In genomic region chr15:58875343-58875742, GRCh38 we compare ENCODE assay signal across 25 cellular contexts.
"Had no signal": no experiment of that assay in that cellular context is flagged by ENCODE, and none has a peak within 500 bp of the region (broad histone marks: within the 10 kb centered on the region; RNA-seq: fewer than 3 reads in every experiment).

No MANE protein-coding gene starts in this region.

- H3K4me1 ChIP-seq: body of pancreas, esophagus muscularis mucosa, prostate gland, upper lobe of left lung had no signal

- H3K4me3 Mint-ChIP-seq: activated CD4-positive, alpha-beta T cell treated with anti-CD3 and anti-CD28 coated beads, Interleukin-2, amount 10 ng/mL, durations not matched to agents 7 days and 5 days; activated CD8-positive, alpha-beta memory T cell treated with anti-CD3 and anti-CD28 coated beads, Interleukin-2, amount 10 ng/mL, durations not matched to agents 7 days and 5 days; activated CD8-positive, alpha-beta T cell treated with anti-CD3 and anti-CD28 coated beads for 36 hours; activated naive CD4-positive, alpha-beta T cell treated with anti-CD3 and anti-CD28 coated beads, Interleukin-2, amount 50 U/mL, for 24 hours; activated T-helper 1 cell treated with anti-CD3 and anti-CD28 coated beads, Interleukin-12 subunit alpha, Interleukin-12 subunit beta, Interleukin-2, Interleukin-4 antibody, amounts not matched to agents 30 ng/mL and 10 ng/mL and 1 ng/mL, durations not matched to agents 14 hours and 24 hours and 36 hours; memory B cell; nephron had no signal

- H3K9me3 ChIP-seq: body of pancreas, esophagus muscularis mucosa, neutrophil, ovary, prostate gland, thoracic aorta, upper lobe of left lung had no signal

- H3K27ac Mint-ChIP-seq: activated CD4-positive, alpha-beta T cell treated with anti-CD3 and anti-CD28 coated beads, Interleukin-2, amount 10 ng/mL, durations not matched to agents 7 days and 5 days; activated CD8-positive, alpha-beta memory T cell treated with anti-CD3 and anti-CD28 coated beads, Interleukin-2, amount 10 ng/mL, durations not matched to agents 7 days and 5 days; activated CD8-positive, alpha-beta T cell treated with anti-CD3 and anti-CD28 coated beads for 36 hours; activated naive CD4-positive, alpha-beta T cell treated with anti-CD3 and anti-CD28 coated beads, Interleukin-2, amount 50 U/mL, for 24 hours; activated T-helper 1 cell treated with anti-CD3 and anti-CD28 coated beads, Interleukin-12 subunit alpha, Interleukin-12 subunit beta, Interleukin-2, Interleukin-4 antibody, amounts not matched to agents 30 ng/mL and 10 ng/mL and 1 ng/mL, durations not matched to agents 14 hours and 24 hours and 36 hours; nephron had no signal

- FAIRE-seq: frontal cortex had no signal

- H3K27me3 ChIP-seq: body of pancreas, esophagus muscularis mucosa, neutrophil, ovary, upper lobe of left lung had no signal

- H3K27ac ChIP-seq: body of pancreas, esophagus muscularis mucosa, neutrophil, ovary, prostate gland, thoracic aorta, upper lobe of left lung had no signal

- H3K36me3 ChIP-seq: ovary had no signal

- ATAC-seq: activated CD8-positive, alpha-beta memory T cell treated with anti-CD3 and anti-CD28 coated beads, Interleukin-2, amount 10 ng/mL, durations not matched to agents 7 days and 5 days; activated CD8-positive, alpha-beta T cell treated with anti-CD3 and anti-CD28 coated beads for 36 hours; body of pancreas; left cardiac atrium had no signal

- DNase-seq: activated CD4-positive, alpha-beta T cell treated with anti-CD3 and anti-CD28 coated beads, Interleukin-2, amount 10 ng/mL, durations not matched to agents 7 days and 5 days; activated CD8-positive, alpha-beta memory T cell treated with anti-CD3 and anti-CD28 coated beads, Interleukin-2, amount 10 ng/mL, durations not matched to agents 7 days and 5 days; activated CD8-positive, alpha-beta T cell treated with anti-CD3 and anti-CD28 coated beads for 36 hours; activated gamma-delta T cell; activated T-cell treated with anti-CD3 and anti-CD28 coated beads for 4 hours; anterior cingulate cortex; body of pancreas; caudate nucleus; effector memory CD4-positive, alpha-beta T cell; glutamatergic neuron; hippocampal formation; left cardiac atrium; ovary; stimulated activated CD4-positive, alpha-beta T cell treated with anti-CD3 and anti-CD28 coated beads, Interleukin-4, amount 100 ng/mL, for 24 hours; stimulated activated naive CD4-positive, alpha-beta T cell treated with Interleukin-2 at 50 U/mL for 16 hours; upper lobe of left lung had no signal

- H3K4me1 Mint-ChIP-seq: activated CD4-positive, alpha-beta T cell treated with anti-CD3 and anti-CD28 coated beads, Interleukin-2, amount 10 ng/mL, durations not matched to agents 7 days and 5 days; activated CD8-positive, alpha-beta memory T cell treated with anti-CD3 and anti-CD28 coated beads, Interleukin-2, amount 10 ng/mL, durations not matched to agents 7 days and 5 days; activated naive CD4-positive, alpha-beta T cell treated with anti-CD3 and anti-CD28 coated beads, Interleukin-2, amount 50 U/mL, for 24 hours; memory B cell had no signal

- H3K4me3 ChIP-seq: body of pancreas, esophagus muscularis mucosa, ovary, prostate gland, thoracic aorta, upper lobe of left lung had no signal

- H3K27me3 Mint-ChIP-seq: activated CD4-positive, alpha-beta T cell treated with anti-CD3 and anti-CD28 coated beads, Interleukin-2, amount 10 ng/mL, durations not matched to agents 7 days and 5 days; activated CD8-positive, alpha-beta memory T cell treated with anti-CD3 and anti-CD28 coated beads, Interleukin-2, amount 10 ng/mL, durations not matched to agents 7 days and 5 days; activated CD8-positive, alpha-beta T cell treated with anti-CD3 and anti-CD28 coated beads for 36 hours; activated naive CD4-positive, alpha-beta T cell treated with anti-CD3 and anti-CD28 coated beads, Interleukin-2, amount 50 U/mL, for 24 hours; memory B cell had no signal

- H3K9me3 Mint-ChIP-seq: activated CD4-positive, alpha-beta T cell treated with anti-CD3 and anti-CD28 coated beads, Interleukin-2, amount 10 ng/mL, durations not matched to agents 7 days and 5 days; activated CD8-positive, alpha-beta T cell treated with anti-CD3 and anti-CD28 coated beads for 36 hours; activated naive CD4-positive, alpha-beta T cell treated with anti-CD3 and anti-CD28 coated beads, Interleukin-2, amount 50 U/mL, for 24 hours; activated T-helper 1 cell treated with anti-CD3 and anti-CD28 coated beads, Interleukin-12 subunit alpha, Interleukin-12 subunit beta, Interleukin-2, Interleukin-4 antibody, amounts not matched to agents 30 ng/mL and 10 ng/mL and 1 ng/mL, durations not matched to agents 14 hours and 24 hours and 36 hours; memory B cell; nephron had no signal
